2 cellular contexts compared by ENCODE assay signal in genomic region chr20:31699801-31700728, GRCh38.
TF ChIP-seq lines count a peak whose summit lies in the region.

No MANE protein-coding gene starts in this region.

TF ChIP-seq in SK-N-SH, 30 proteins besides CTCF, POLR2A, EP300 and RAD21 (continued from another document):
- TF ChIP-seq ZBTB33 (IDR thresholded peaks at IDR 0.05; ENCODE audit: borderline replicate concordance, low read depth), result no peak
- TF ChIP-seq REST (IDR thresholded peaks at IDR 0.05; ENCODE audit: low read depth, low read length), result no peak
- TF ChIP-seq PBX3 (IDR thresholded peaks at IDR 0.05), result no peak
- no peak for TF ChIP-seq USF2 (IDR thresholded peaks at IDR 0.05; ENCODE audit: borderline replicate concordance, low read depth, low read length)
- TF ChIP-seq NFIC (IDR thresholded peaks at IDR 0.05; ENCODE audit: borderline replicate concordance), result no peak
- no peak for TF ChIP-seq TEAD4 (IDR thresholded peaks at IDR 0.05; ENCODE audit: borderline replicate concordance, insufficient read depth)
- no peak for TF ChIP-seq NRF1 (IDR thresholded peaks at IDR 0.05; ENCODE audit: low read depth, low read length)
- TF ChIP-seq MEF2A (IDR thresholded peaks at IDR 0.05; ENCODE audit: borderline replicate concordance, low read depth), result no peak
- TF ChIP-seq RCOR1 (IDR thresholded peaks at IDR 0.05; ENCODE audit: low read length), result no peak

TF ChIP-seq in SK-N-SH treated with all-trans-retinoic acid at 6 μM for 48 hours, 23 proteins besides CTCF, POLR2A, EP300 and RAD21 (continued from another document):
- TF ChIP-seq CREB5 (CRISPR knock-in tag; IDR thresholded peaks at IDR 0.05; ENCODE audit: low read depth) (no peak), RARB (CRISPR knock-in tag; IDR thresholded peaks at IDR 0.05) (no peak), ZNF8 (CRISPR knock-in tag; IDR thresholded peaks at IDR 0.05) (no peak), GLIS3 (CRISPR knock-in tag; IDR thresholded peaks at IDR 0.05) (no peak), ZFP30 (CRISPR knock-in tag; IDR thresholded peaks at IDR 0.05) (no peak), PATZ1 (CRISPR knock-in tag; IDR thresholded peaks at IDR 0.05; ENCODE audit: borderline replicate concordance) (no peak), ISL1 (CRISPR knock-in tag; IDR thresholded peaks at IDR 0.05) (no peak), TCF4 (CRISPR knock-in tag; IDR thresholded peaks at IDR 0.05; ENCODE audit: borderline replicate concordance) (no peak), ZNF565 (CRISPR knock-in tag; conservative IDR thresholded peaks at IDR 0.05; ENCODE audit: low read depth) (no peak), TOX (CRISPR knock-in tag; IDR thresholded peaks at IDR 0.05; ENCODE audit: borderline replicate concordance) (no peak), BACH2 (CRISPR knock-in tag; IDR thresholded peaks at IDR 0.05; ENCODE audit: borderline replicate concordance) (no peak), PPARA (CRISPR knock-in tag; IDR thresholded peaks at IDR 0.05; ENCODE audit: borderline replicate concordance) (no peak), ZC3H10 (CRISPR knock-in tag; IDR thresholded peaks at IDR 0.05) (no peak), POU6F1 (CRISPR knock-in tag; IDR thresholded peaks at IDR 0.05; ENCODE audit: borderline replicate concordance, low read depth) (no peak), ZNF70 (CRISPR knock-in tag; IDR thresholded peaks at IDR 0.05) (no peak), CSDC2 (CRISPR knock-in tag; IDR thresholded peaks at IDR 0.05) (no peak), OSR1 (CRISPR knock-in tag; IDR thresholded peaks at IDR 0.05) (no peak)
